1 cellular context compared by ENCODE assay signal in genomic region chr2:183993052-183993451, GRCh38.
TF ChIP-seq lines count a peak whose summit lies in the region.

No MANE protein-coding gene starts in this region.

TF ChIP-seq in GM12878, 131 proteins besides CTCF, POLR2A, EP300 and RAD21 (continued from another document):
- TF ChIP-seq HSF1 (IDR thresholded peaks at IDR 0.05; ENCODE audit: low read depth, low read length), result no peak
- TF ChIP-seq BACH1 (IDR thresholded peaks at IDR 0.05; ENCODE audit: borderline replicate concordance), result no peak
- no peak for TF ChIP-seq SUPT20H (IDR thresholded peaks at IDR 0.05; ENCODE audit: borderline replicate concordance, control insufficient read depth, low read depth, low read length)
- no peak for TF ChIP-seq BCL3 (IDR thresholded peaks at IDR 0.05; ENCODE audit: borderline replicate concordance, insufficient read depth, low read depth, low read length, poor library complexity, severe bottlenecking)
- TF ChIP-seq CHD4 (IDR thresholded peaks at IDR 0.05), result no peak
- TF ChIP-seq RFX5 (IDR thresholded peaks at IDR 0.05; ENCODE audit: low read depth, low read length), result no peak
- no peak for TF ChIP-seq ATF2 (IDR thresholded peaks at IDR 0.05; ENCODE audit: low read length)
- no peak for TF ChIP-seq EGR1 (IDR thresholded peaks at IDR 0.05; ENCODE audit: borderline replicate concordance in 1 of 2, low read depth in 2 of 2, low read length in 2 of 2)
- 0 out of 2 replicates have a peak, but pooled peaks have one; percentile 17 for TF ChIP-seq TCF3 (IDR thresholded peaks at IDR 0.05; ENCODE audit: borderline replicate concordance, insufficient read depth, low read depth, low read length)
- TF ChIP-seq CREM (IDR thresholded peaks at IDR 0.05; ENCODE audit: low read depth), result no peak
- TF ChIP-seq EZH2 (IDR thresholded peaks at IDR 0.05; ENCODE audit: borderline replicate concordance, control insufficient read depth, low read depth, low read length), result no peak
- TF ChIP-seq MEF2A (IDR thresholded peaks at IDR 0.05; ENCODE audit: insufficient read depth, low read depth, low read length), result no peak
- peak; percentile 64 for TF ChIP-seq JUNB (IDR thresholded peaks at IDR 0.05)
- no peak for TF ChIP-seq BCLAF1 (IDR thresholded peaks at IDR 0.05)
- no peak for TF ChIP-seq E2F8 (IDR thresholded peaks at IDR 0.05; ENCODE audit: low read depth, partially characterized antibody)
- TF ChIP-seq NFXL1 (IDR thresholded peaks at IDR 0.05; ENCODE audit: borderline replicate concordance), result no peak
- TF ChIP-seq CEBPZ (IDR thresholded peaks at IDR 0.05; ENCODE audit: low read depth, low read length), result no peak
- TF ChIP-seq EED (IDR thresholded peaks at IDR 0.05; ENCODE audit: low read depth), result peak; percentile 68
- no peak for TF ChIP-seq FOXK2 (IDR thresholded peaks at IDR 0.05)
- no peak for TF ChIP-seq PAX5 (IDR thresholded peaks at IDR 0.05; ENCODE audit: borderline replicate concordance, low read depth, low read length)
- no peak for TF ChIP-seq STAT3 (IDR thresholded peaks at IDR 0.05; ENCODE audit: low read depth, low read length)
- TF ChIP-seq ZNF592 (IDR thresholded peaks at IDR 0.05), result no peak
TF ChIP-seq in GM12878: peak in this region for 5.
